16 cellular contexts compared by ENCODE assay signal in the genomic region with DNA sequence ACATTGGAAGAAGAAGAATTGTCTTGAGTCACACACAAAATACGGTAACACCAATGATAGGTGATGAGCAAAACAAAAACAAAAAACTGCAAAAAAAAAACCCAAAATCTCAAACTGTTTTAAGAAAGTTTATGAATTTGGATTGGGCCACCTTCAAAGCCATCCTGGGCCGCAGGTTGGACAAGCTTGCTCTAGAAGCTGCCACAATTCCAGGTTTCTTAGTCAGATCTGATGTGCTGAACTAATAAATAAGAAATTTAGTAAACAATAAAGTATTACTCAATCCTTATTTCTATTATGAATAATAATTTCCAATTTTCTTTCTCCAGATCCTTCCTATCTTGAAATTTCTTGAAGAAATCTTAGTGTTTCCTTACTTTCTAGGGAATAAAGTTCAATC. TPM values are rescaled to one million over a fixed set of nuclear protein-coding genes. Genes with fewer than 3 reads are reported as not detected.
DNase-seq lines count a peak whose midpoint lies in the region; ATAC-seq and TF ChIP-seq lines count a peak whose summit lies in the region.
"Had no signal": no experiment of that assay in that cellular context is flagged by ENCODE, and none has a peak within 500 bp of the region (broad histone marks: within the 10 kb centered on the region; RNA-seq: fewer than 3 reads in every experiment).

No MANE protein-coding gene starts in this region.

- H3K27me3 ChIP-seq in GM23338 (ENCODE audit: insufficient read depth), result no peaks in the 10 kb centered on the region
- H3K27me3 ChIP-seq in mucosa of rectum (ENCODE audit: control insufficient read depth in 2 of 2, insufficient read depth in 2 of 2, low read length in 2 of 2), result no peaks in the 10 kb centered on the region
- H3K27me3 ChIP-seq: BE2C had no signal

- H3K27me3 Mint-ChIP-seq in GM23338 (ENCODE audit: insufficient read depth, low read depth, poor library complexity) (no peaks in the 10 kb centered on the region), type B pancreatic cell (no peaks in the 10 kb centered on the region)
- H3K27me3 Mint-ChIP-seq: CD4-positive, alpha-beta memory T cell; IgD-negative memory B cell had no signal

- no peak overlapping the region for H3K4me3 ChIP-seq in GM23338
- H3K4me3 ChIP-seq in epithelial cell of esophagus (ENCODE audit: low read length), result no peak overlapping the region
- H3K4me3 ChIP-seq in mucosa of rectum (ENCODE audit: low read length in 2 of 2), result peak overlapping the region in 1 of 2 donors; percentile 1

- TF ChIP-seq CTCF in GM23338 (conservative IDR thresholded peaks at IDR 0.05; ENCODE audit: low read depth in 2 of 2), result no peak
- no peak for TF ChIP-seq CTCF in epithelial cell of esophagus (IDR thresholded peaks at IDR 0.05; ENCODE audit: insufficient read depth, low read depth, low read length, missing control alignments)
- no peak for TF ChIP-seq CTCF in type B pancreatic cell (conservative IDR thresholded peaks at IDR 0.05)

- no peak overlapping the region for H3K4me3 Mint-ChIP-seq in GM23338
- no peak overlapping the region for H3K4me3 Mint-ChIP-seq in type B pancreatic cell
- H3K4me3 Mint-ChIP-seq: H9, IgD-negative memory B cell had no signal

- H3K27ac Mint-ChIP-seq in GM23338 (peak overlapping the region; percentile 14; the same call in 1 of the 2 replicates), type B pancreatic cell (peak overlapping the region; percentile 52)
- H3K27ac Mint-ChIP-seq: CD4-positive, alpha-beta memory T cell; H9; IgD-negative memory B cell had no signal

- no peaks in the 10 kb centered on the region for H3F3A ChIP-seq in GM23338 (replicated peaks; ENCODE audit: low read depth)

- H3K9me2 ChIP-seq in GM23338 (ENCODE audit: insufficient read depth), result no peaks in the 10 kb centered on the region

- no peaks in the 10 kb centered on the region for H3K36me3 ChIP-seq in GM23338 (ENCODE audit: insufficient read depth)
- peaks cover 0 to 2% of the 10 kb centered on the region in 2 donors for H3K36me3 ChIP-seq in mucosa of rectum (ENCODE audit: control insufficient read depth in 2 of 2, insufficient read depth in 2 of 2, low read length in 2 of 2)
- H3K36me3 ChIP-seq: BE2C had no signal

- no peak overlapping the region for H3K9ac ChIP-seq in mucosa of rectum (ENCODE audit: low read depth in 1 of 2, low read length in 2 of 2)

- H3K4me1 ChIP-seq in GM23338 (ENCODE audit: insufficient read depth) (peaks cover 18% of the 10 kb centered on the region), mucosa of rectum (ENCODE audit: control insufficient read depth in 2 of 2, insufficient read depth in 2 of 2, low read length in 2 of 2) (peaks cover 5% of the 10 kb centered on the region in 2 donors)
- H3K4me1 ChIP-seq: BE2C had no signal

- ATAC-seq in GM23338 (no peak), GM19035 (IDR thresholded peaks at IDR 0.05; ENCODE audit: unreplicated experiment) (no peak)

- H3K9me3 Mint-ChIP-seq in GM23338, result no peaks in the 10 kb centered on the region
- H3K9me3 Mint-ChIP-seq in type B pancreatic cell, result peaks cover 10% of the 10 kb centered on the region
- H3K9me3 Mint-ChIP-seq: H9 had no signal

- H3K4me1 Mint-ChIP-seq in GM23338, result peaks cover 36% of the 10 kb centered on the region
- H3K4me1 Mint-ChIP-seq in type B pancreatic cell (ENCODE audit: unreplicated experiment), result peaks cover 16% of the 10 kb centered on the region

- H2AFZ ChIP-seq in GM23338, result no peak overlapping the region

- H3K79me2 ChIP-seq in GM23338 (replicated peaks; ENCODE audit: insufficient read depth), result peaks cover 100% of the 10 kb centered on the region

- DNase-seq in GM23338 (ENCODE audit: low spot score) (no peak), epithelial cell of esophagus (ENCODE audit: low read depth) (peak; percentile 63), type B pancreatic cell (ENCODE audit: extremely low spot score, unreplicated experiment) (no peak), NCI-H1694 (lab: John Stamatoyannopoulos, UW) (no peak)
- DNase-seq in activated CD8-positive, alpha-beta memory T cell treated with anti-CD3 and anti-CD28 coated beads, Interleukin-2, amount 50 U/mL, for 4 hours, result no peak
- DNase-seq: BE2C; CD4-positive, alpha-beta memory T cell; DMS153; DMS79 treated with DMSO at 0.1 percent for 48 hours; EL; GOT3; H9 had no signal

- H3K27ac ChIP-seq in GM23338 (ENCODE audit: low read depth) (0 out of 2 replicates have a peak overlapping the region, but pooled peaks have one; percentile 8), mucosa of rectum (ENCODE audit: low read depth in 2 of 2, low read length in 2 of 2) (peak overlapping the region; percentile 31 to 40)
- H3K27ac ChIP-seq: C4-2B had no signal

- H3K4me2 ChIP-seq in GM23338, result no peak overlapping the region

- no peaks in the 10 kb centered on the region for H3K9me3 ChIP-seq in mucosa of rectum (ENCODE audit: control insufficient read depth in 2 of 2, low read length in 2 of 2)
- H3K9me3 ChIP-seq: BE2C had no signal

- peaks cover 48% of the 10 kb centered on the region for H4K20me1 ChIP-seq in GM23338 (replicated peaks; ENCODE audit: insufficient read depth)

- no peaks in the 10 kb centered on the region for H3K36me3 Mint-ChIP-seq in GM23338 (ENCODE audit: low read depth)
- H3K36me3 Mint-ChIP-seq in type B pancreatic cell, result peaks cover 16% of the 10 kb centered on the region

TF ChIP-seq in GM23338, 12 proteins besides CTCF, POLR2A, EP300 and RAD21:
- TF ChIP-seq STAT1 (IDR thresholded peaks at IDR 0.05; ENCODE audit: unreplicated experiment) (no peak), JUNB (IDR thresholded peaks at IDR 0.05; ENCODE audit: unreplicated experiment) (no peak), POLR2AphosphoS5 (IDR thresholded peaks at IDR 0.05; ENCODE audit: low read depth) (no peak)
TF ChIP-seq in GM23338: peak in this region for 0.

RNA-seq across cellular contexts. Expression of gene WASL, which starts 10.0 kb away (rescaled TPM):
- 45.3 and 57.0 TPM in 2 replicates for total RNA-seq in GM23338 (2014; rRNA removed; shearing (Covaris generic))
- polyA plus RNA-seq in GM23338 (2016; fragmentation: Nextera tagmentation; extraction: Ambion mirVana), result 35.6 and 36.4 TPM in 2 replicates
- 34.4 and 47.5 TPM in 2 replicates for total RNA-seq in type B pancreatic cell (ENCODE audit: low replicate concordance)
